Comparison of ENCODE assay signal across 19 cellular contexts in genomic region chr9:123763910-123764588, GRCh38.
DNase-seq lines count a peak whose midpoint lies in the region; ATAC-seq and TF ChIP-seq lines count a peak whose summit lies in the region.
"Had no signal": no experiment of that assay in that cellular context is flagged by ENCODE, and none has a peak within 500 bp of the region (broad histone marks: within the 10 kb centered on the region; RNA-seq: fewer than 3 reads in every experiment).

No MANE protein-coding gene starts in this region.

- TF ChIP-seq CTCF in foreskin keratinocyte (conservative IDR thresholded peaks at IDR 0.05) = no peak
- no peak for TF ChIP-seq CTCF in tibial artery (IDR thresholded peaks at IDR 0.05)
- no peak for TF ChIP-seq CTCF in BE2C (IDR thresholded peaks at IDR 0.05; ENCODE audit: low read depth, low read length)

- DNase-seq in HCEC 1CT (peak; percentile 87), amniotic stem cell (lab: John Stamatoyannopoulos, UW) (peak; percentile 31), foreskin keratinocyte (peak; percentile 20 to 59), tibial artery (no peak), NCI-H82 (lab: John Stamatoyannopoulos, UW) (no peak), BE2C (no peak), GOT3 (lab: John Stamatoyannopoulos, UW) (no peak)
- DNase-seq: activated CD4-positive, alpha-beta T cell treated with anti-CD3 and anti-CD28 coated beads, Interleukin-2, amount 50 U/mL, for 48 hours; activated naive CD8-positive, alpha-beta T cell treated with anti-CD3 and anti-CD28 coated beads, Interleukin-2, amount 50 U/mL, for 24 hours; activated T-cell treated with anti-CD3 and anti-CD28 coated beads, Interleukin-2, amount 50 U/mL, for 72 hours; CD4-positive, alpha-beta memory T cell; colonic mucosa; Karpas-422; left ventricle myocardium superior; NCI-H1436 treated with DMSO at 0.1 percent for 48 hours; NCI-H446 treated with DMSO at 0.1 percent for 48 hours; right lobe of liver; stimulated activated naive CD8-positive, alpha-beta T cell treated with anti-CD3 and anti-CD28 coated beads, Interleukin-15, Interleukin-2, amounts not matched to agents 100 U/mL and 50 U/mL, for 24 hours; uterus had no signal

- no peak overlapping the region for H3K4me3 ChIP-seq in tibial artery
- H3K4me3 ChIP-seq in BE2C (ENCODE audit: low read depth, low read length) = no peak overlapping the region
- H3K4me3 ChIP-seq: colonic mucosa, right lobe of liver, uterus had no signal

- intact Hi-C loops in tibial artery (cut with DNase I; ENCODE audit: low total_unique reads) = no loop called here

- no peaks in the 10 kb centered on the region for H3K36me3 ChIP-seq in tibial artery
- H3K36me3 ChIP-seq in BE2C = no peaks in the 10 kb centered on the region
- H3K36me3 ChIP-seq: colonic mucosa, right lobe of liver, uterus had no signal

- ATAC-seq in foreskin keratinocyte = no peak
- ATAC-seq: activated naive CD8-positive, alpha-beta T cell treated with anti-CD3 and anti-CD28 coated beads, Interleukin-2, amount 50 U/mL, for 24 hours; activated T-cell treated with anti-CD3 and anti-CD28 coated beads, Interleukin-2, amount 50 U/mL, for 72 hours; left ventricle myocardium superior; right lobe of liver; stimulated activated naive CD8-positive, alpha-beta T cell treated with anti-CD3 and anti-CD28 coated beads, Interleukin-15, Interleukin-2, amounts not matched to agents 100 U/mL and 50 U/mL, for 24 hours had no signal

- H3K27me3 ChIP-seq in foreskin keratinocyte = no peaks in the 10 kb centered on the region
- no peaks in the 10 kb centered on the region for H3K27me3 ChIP-seq in tibial artery
- H3K27me3 ChIP-seq in BE2C = no peaks in the 10 kb centered on the region
- H3K27me3 ChIP-seq: colonic mucosa, right lobe of liver, uterus had no signal

- no peaks in the 10 kb centered on the region for H3K4me1 ChIP-seq in foreskin keratinocyte
- H3K4me1 ChIP-seq in tibial artery = peaks cover 0 to 40% (median 18%) of the 10 kb centered on the region in 4 donors
- peaks cover 7% of the 10 kb centered on the region for H3K4me1 ChIP-seq in BE2C
- H3K4me1 ChIP-seq: colonic mucosa had no signal

- no peak overlapping the region for H3K27ac ChIP-seq in foreskin keratinocyte
- H3K27ac ChIP-seq in tibial artery = peak overlapping the region; percentile 48 to 50
- H3K27ac ChIP-seq: colonic mucosa, right lobe of liver had no signal

- H3K9me3 ChIP-seq in tibial artery = no peaks in the 10 kb centered on the region
- no peaks in the 10 kb centered on the region for H3K9me3 ChIP-seq in BE2C
- H3K9me3 ChIP-seq: colonic mucosa, right lobe of liver, uterus had no signal

Comparison
In these comparisons a context has a peak if more than half of its experiments do, and no peak if none do; other contexts are left out.
1. DNase-seq: peak in HCEC 1CT (single experiment), amniotic stem cell (single experiment) and foreskin keratinocyte (2 of 2); none in tibial artery (0 of 2), NCI-H82 (single experiment), BE2C (single experiment) and GOT3 (single experiment).